22 cellular contexts compared by ENCODE assay signal in genomic region chr7:148397056-148397455, GRCh38.
DNase-seq lines count a peak whose midpoint lies in the region; ATAC-seq, FAIRE-seq and TF ChIP-seq lines count a peak whose summit lies in the region.
"Had no signal": no experiment of that assay in that cellular context is flagged by ENCODE, and none has a peak within 500 bp of the region (broad histone marks: within the 10 kb centered on the region; RNA-seq: fewer than 3 reads in every experiment).

No MANE protein-coding gene starts in this region.

- no peak for DNase-seq in H9
- DNase-seq in WTC11 (ENCODE audit: low spot score): no peak
- DNase-seq in HepG2 (ENCODE audit: low spot score): no peak
- DNase-seq in NOMO-1 treated with DMSO at 0.1 percent for 48 hours (lab: John Stamatoyannopoulos, UW; ENCODE audit: unreplicated experiment): no peak
- no peak for DNase-seq in activated effector memory CD4-positive, alpha-beta T cell treated with Interleukin-2 at 50 U/mL for 16 hours
- DNase-seq: CD8-positive, alpha-beta memory T cell; COR-L47; DMS 273 treated with DMSO at 0.1 percent for 48 hours; DMS53; DND-41; EL; IMR-90; Karpas-422 had no signal

- no TSS peak for BruUV-seq in HepG2 (replicated peaks; lab: Mats Ljungman, UMichigan)

- H3K4me3 ChIP-seq in HUES6 (ENCODE audit: low read depth, low read length) (no peak overlapping the region), iPS-20b (ENCODE audit: low read length) (peak overlapping the region; percentile 22; the same call in 1 of the 2 replicates), HepG2 (replicated peaks in 1 of 3; ENCODE audit: insufficient read depth in 1 of 3, low read depth in 2 of 3, low read length in 3 of 3) (no peak overlapping the region)
- H3K4me3 ChIP-seq: BLaER1 treated with 17β-estradiol and CSF1 and Interleukin-3, amounts not matched to agents 10 nM and 100 nM; GM12878; HAP-1; K562 had no signal

- H3K4me3 Mint-ChIP-seq in H9 (no peak overlapping the region), WTC11 (no peak overlapping the region)
- H3K4me3 Mint-ChIP-seq: B cell; CD8-positive, alpha-beta memory T cell had no signal

- no peak overlapping the region for H3K18ac ChIP-seq in H9 (ENCODE audit: insufficient read length, low read depth, low read length)

- peak overlapping the region in 2 of 3 experiments; percentile 66 to 88; a peak in 4 of 7 replicates for H3K27ac Mint-ChIP-seq in H9
- H3K27ac Mint-ChIP-seq in WTC11: 0 out of 2 replicates have a peak overlapping the region, but pooled peaks have one; percentile 38
- H3K27ac Mint-ChIP-seq: B cell; CD8-positive, alpha-beta memory T cell had no signal

- no peak overlapping the region for H3K56ac ChIP-seq in H9 (ENCODE audit: insufficient read length, low read depth, low read length)

- no peak for TF ChIP-seq RAD21 in HepG2 (CRISPR knock-in tag; IDR thresholded peaks at IDR 0.05)

- H4K91ac ChIP-seq in H9 (ENCODE audit: insufficient read length, low read depth, low read length): no peak overlapping the region

- POLR2A ChIA-PET in WTC11 (lab: Charles Lee) (no interaction called here), HepG2 (lab: Yijun Ruan, JAX) (no interaction called here)

- no peak overlapping the region for H2BK20ac ChIP-seq in H9 (ENCODE audit: low read depth, low read length, poor library complexity, severe bottlenecking)

- TF ChIP-seq POLR2A in HepG2 (IDR thresholded peaks at IDR 0.05; ENCODE audit: insufficient read depth in 1 of 2, low read depth in 2 of 2, low read length in 2 of 2): no peak

- ATAC-seq in WTC11 (peak; percentile 42), HepG2 (no peak), GM21390 (IDR thresholded peaks at IDR 0.05; ENCODE audit: unreplicated experiment) (no peak)
- ATAC-seq: GM12878, K562 had no signal

- H3K14ac ChIP-seq in H9 (ENCODE audit: insufficient read depth, low read length): no peak overlapping the region

- H3K36me3 Mint-ChIP-seq in H9 (ENCODE audit: insufficient read depth in 1 of 3, low read depth in 3 of 3) (peaks cover 0 to 5% (median 4%) of the 10 kb centered on the region in 3 experiments; a peak in 3 of 7 replicates), WTC11 (peaks cover 4% of the 10 kb centered on the region; the same call in 1 of the 2 replicates)
- H3K36me3 Mint-ChIP-seq: CD8-positive, alpha-beta memory T cell had no signal

- CTCF ChIA-PET in WTC11 (lab: Charles Lee): interaction anchor here (1.2 kb wide), 1 partner anchor 132 kb away, joined by 3 read pairs; no protein-coding TSS in a partner anchor
- CTCF ChIA-PET in HepG2 (lab: Yijun Ruan, JAX; ENCODE audit: low intra/inter-chr PET ratio, low total read pairs): no interaction called here

- no peaks in the 10 kb centered on the region for H3K27me3 Mint-ChIP-seq in H9 (ENCODE audit: low read depth)
- H3K27me3 Mint-ChIP-seq in WTC11 (ENCODE audit: low read depth): no peaks in the 10 kb centered on the region
- H3K27me3 Mint-ChIP-seq: B cell had no signal

- in situ Hi-C loops in HepG2 (cut with HindIII; ENCODE audit: extremely low pct_ligation_motif_present, low pct_unique_long_range_greater_than_20kb): no loop called here

- WGBS in H9 (ENCODE audit: extremely low coverage, insufficient read length, low lambda C conversion rate): no CpG with 5 or more reads among the region's 1 CpG
- WGBS in HepG2 (ENCODE audit: low lambda C conversion rate): 88% methylated on average over 1 of the region's 1 CpG

- peaks cover 82 to 86% of the 10 kb centered on the region in 2 experiments for H3K4me1 Mint-ChIP-seq in H9
- peaks cover 83% of the 10 kb centered on the region for H3K4me1 Mint-ChIP-seq in WTC11

- peaks cover 2% of the 10 kb centered on the region for H3K79me1 ChIP-seq in H9 (ENCODE audit: insufficient read depth, low read depth, low read length, poor library complexity, severe bottlenecking)

- H2BK120ac ChIP-seq in H9 (ENCODE audit: low read depth, low read length, poor library complexity, severe bottlenecking): no peak overlapping the region

- H3K27me3 ChIP-seq in H9 (ENCODE audit: insufficient read depth, low read length): no peaks in the 10 kb centered on the region
- no peaks in the 10 kb centered on the region for H3K27me3 ChIP-seq in HUES6 (ENCODE audit: control insufficient read depth, insufficient read depth, low read length)
- H3K27me3 ChIP-seq in iPS-20b (ENCODE audit: insufficient read depth, low read length): no peaks in the 10 kb centered on the region
- H3K27me3 ChIP-seq in HepG2 (ENCODE audit: control insufficient read depth in 1 of 2, insufficient read depth in 2 of 2, low read length in 2 of 2): no peaks in the 10 kb centered on the region
- H3K27me3 ChIP-seq: BLaER1 treated with 17β-estradiol and CSF1 and Interleukin-3, amounts not matched to agents 10 nM and 100 nM had no signal

- no peak overlapping the region for H2BK15ac ChIP-seq in H9 (ENCODE audit: low read depth, low read length)

- no peaks in the 10 kb centered on the region for H3K9me3 ChIP-seq in H9 (ENCODE audit: control insufficient read depth, low read depth, low read length)
- no peaks in the 10 kb centered on the region for H3K9me3 ChIP-seq in HUES6 (ENCODE audit: control insufficient read depth, insufficient read depth, low read depth, low read length)
- H3K9me3 ChIP-seq in iPS-20b (ENCODE audit: insufficient read depth, low read depth, low read length): no peaks in the 10 kb centered on the region
- H3K9me3 ChIP-seq in HepG2 (ENCODE audit: low read length): no peaks in the 10 kb centered on the region
- H3K9me3 ChIP-seq: BLaER1 treated with 17β-estradiol and CSF1 and Interleukin-3, amounts not matched to agents 10 nM and 100 nM; HAP-1 had no signal

- H3K9ac ChIP-seq in H9 (ENCODE audit: extremely low read depth, insufficient read length, low read length) (no peak overlapping the region), HUES6 (ENCODE audit: low read length) (no peak overlapping the region), iPS-20b (ENCODE audit: low read depth, low read length) (peak overlapping the region; percentile 15; the same call in 1 of the 2 replicates), HepG2 (ENCODE audit: insufficient read depth, low read depth, low read length) (no peak overlapping the region)
- H3K9ac ChIP-seq: BLaER1 treated with 17β-estradiol and CSF1 and Interleukin-3, amounts not matched to agents 10 nM and 100 nM had no signal

- peaks cover 24% of the 10 kb centered on the region for H3K4me1 ChIP-seq in H9 (ENCODE audit: insufficient read depth, low read length)
- peaks cover 59% of the 10 kb centered on the region for H3K4me1 ChIP-seq in HUES6 (ENCODE audit: control insufficient read depth, insufficient read depth, low read length)
- peaks cover 46% of the 10 kb centered on the region; the same call in 1 of the 2 replicates for H3K4me1 ChIP-seq in iPS-20b (ENCODE audit: insufficient read depth, low read length)
- no peaks in the 10 kb centered on the region for H3K4me1 ChIP-seq in HepG2 (ENCODE audit: insufficient read depth, low read length)
- H3K4me1 ChIP-seq: HAP-1 had no signal

- no peak overlapping the region for H4K8ac ChIP-seq in H9 (replicated peaks; ENCODE audit: insufficient read length, low read depth, low read length)

- H4K5ac ChIP-seq in H9 (ENCODE audit: insufficient read length, low read depth, low read length): no peak overlapping the region

- H3K23me2 ChIP-seq in H9 (ENCODE audit: insufficient read length, low read depth, low read length, poor library complexity, severe bottlenecking): no peaks in the 10 kb centered on the region

- no peaks in the 10 kb centered on the region for H3K9me3 Mint-ChIP-seq in H9
- no peaks in the 10 kb centered on the region for H3K9me3 Mint-ChIP-seq in WTC11
- H3K9me3 Mint-ChIP-seq: CD8-positive, alpha-beta memory T cell had no signal

- no peak overlapping the region for H3K4ac ChIP-seq in H9 (ENCODE audit: low read depth, low read length)

- H3K27ac ChIP-seq in H9 (ENCODE audit: insufficient read length, low read depth, low read length) (no peak overlapping the region), HUES6 (ENCODE audit: low read depth, low read length) (0 out of 2 replicates have a peak overlapping the region, but pooled peaks have one; percentile 6), iPS-20b (ENCODE audit: low read length) (peak overlapping the region; percentile 28), HepG2 (ENCODE audit: extremely low read length, insufficient read depth, low read length) (no peak overlapping the region)
- H3K27ac ChIP-seq: BLaER1 treated with 17β-estradiol and CSF1 and Interleukin-3, amounts not matched to agents 10 nM and 100 nM had no signal

- H3K4me2 ChIP-seq in H9 (ENCODE audit: insufficient read depth, insufficient read length, low read length) (no peak overlapping the region), HepG2 (ENCODE audit: low read depth, low read length) (no peak overlapping the region)
- H3K4me2 ChIP-seq: BLaER1 treated with 17β-estradiol and CSF1 and Interleukin-3, amounts not matched to agents 10 nM and 100 nM had no signal

- H2AFZ ChIP-seq in H9 (ENCODE audit: low read length) (no peak overlapping the region), HepG2 (ENCODE audit: low read length) (no peak overlapping the region)

- H3T11ph ChIP-seq in H9 (ENCODE audit: low read length): no peak overlapping the region

- no peaks in the 10 kb centered on the region for H3K79me2 ChIP-seq in H9 (ENCODE audit: insufficient read depth, low read length)
- no peaks in the 10 kb centered on the region for H3K79me2 ChIP-seq in HepG2 (ENCODE audit: insufficient read depth, low read length)

- no peak overlapping the region for H2AK5ac ChIP-seq in H9 (ENCODE audit: insufficient read length, low read length)

- TF ChIP-seq EP300 in HepG2 (IDR thresholded peaks at IDR 0.05; ENCODE audit: low read depth in 2 of 2, low read length in 2 of 2): no peak
- no peak for TF ChIP-seq EP300 in HepG2 (CRISPR knock-in tag; IDR thresholded peaks at IDR 0.05; ENCODE audit: borderline replicate concordance)

- H3K23ac ChIP-seq in H9 (ENCODE audit: insufficient read length, low read depth, low read length): no peak overlapping the region

- intact Hi-C loops in HepG2 (cut with micrococcal nuclease; ENCODE audit: unreplicated experiment): no loop called here

- FAIRE-seq in HepG2 (lab: Jason Lieb, UNC): no peak
- FAIRE-seq: GM12878, HTR-8/SVneo, K562 had no signal

- TF ChIP-seq CTCF in H9 (conservative IDR thresholded peaks at IDR 0.05) (no peak), WTC11 (IDR thresholded peaks at IDR 0.05) (no peak), HepG2 (CRISPR knock-in tag; IDR thresholded peaks at IDR 0.05) (no peak)

- H2BK12ac ChIP-seq in H9 (ENCODE audit: insufficient read length, low read depth, low read length): no peak overlapping the region

- H4K20me1 ChIP-seq in H9 (ENCODE audit: control insufficient read depth, insufficient read depth, insufficient read length) (no peaks in the 10 kb centered on the region), HepG2 (ENCODE audit: insufficient read depth, low read length) (no peaks in the 10 kb centered on the region)
- H4K20me1 ChIP-seq: BLaER1 treated with 17β-estradiol and CSF1 and Interleukin-3, amounts not matched to agents 10 nM and 100 nM had no signal

- H3K36me3 ChIP-seq in HUES6 (ENCODE audit: control insufficient read depth, insufficient read depth, low read length) (no peaks in the 10 kb centered on the region; the same call in 1 of the 2 replicates), iPS-20b (ENCODE audit: insufficient read depth, low read depth, low read length) (no peaks in the 10 kb centered on the region), HepG2 (replicated peaks in 1 of 2; ENCODE audit: control insufficient read depth in 1 of 2, insufficient read depth in 2 of 2, low read length in 2 of 2) (no peaks in the 10 kb centered on the region)
- H3K36me3 ChIP-seq: BLaER1 treated with 17β-estradiol and CSF1 and Interleukin-3, amounts not matched to agents 10 nM and 100 nM; HAP-1 had no signal

- H2BK5ac ChIP-seq in H9 (ENCODE audit: insufficient read length, low read length): no peak overlapping the region

Comparison
In these comparisons a context has a peak if more than half of its experiments do, and no peak if none do; other contexts are left out.
1. H3K27ac ChIP-seq: peak in HUES6 (single experiment) and iPS-20b (single experiment); none in H9 (single experiment) and HepG2 (single experiment).